ENCODE assay signal across 18 cellular contexts in genomic region chr11:76251223-76251575, GRCh38. TPM values are rescaled to one million over a fixed set of nuclear protein-coding genes. Genes with fewer than 3 reads are reported as not detected.
DNase-seq lines count a peak whose midpoint lies in the region; ATAC-seq and TF ChIP-seq lines count a peak whose summit lies in the region.
"Had no signal": no experiment of that assay in that cellular context is flagged by ENCODE, and none has a peak within 500 bp of the region (broad histone marks: within the 10 kb centered on the region; RNA-seq: fewer than 3 reads in every experiment).

No MANE protein-coding gene starts in this region.

- peaks cover 17% of the 10 kb centered on the region for H3K4me1 Mint-ChIP-seq in MCF 10A (ENCODE audit: insufficient read depth, unreplicated experiment)
- H3K4me1 Mint-ChIP-seq: IgD-negative memory B cell had no signal

- TF ChIP-seq EP300 in tibial nerve (IDR thresholded peaks at IDR 0.05), result no peak

- intact Hi-C loops in MCF 10A (cut with micrococcal nuclease) (no loop called here), mammary epithelial cell (cut with micrococcal nuclease) (no loop called here), aorta (cut with DNase I) (no loop called here), thyroid gland (cut with DNase I) (no loop called here)

- H3K4me3 ChIP-seq in mammary epithelial cell (replicated peaks in 1 of 3; ENCODE audit: insufficient read depth in 1 of 3, low read depth in 2 of 3, low read length in 3 of 3) (no peak overlapping the region), NB4 (ENCODE audit: low read depth, low read length) (no peak overlapping the region), aorta (ENCODE audit: low read length in 2 of 2) (no peak overlapping the region), thyroid gland (replicated peaks in 1 of 3) (no peak overlapping the region), tibial nerve (no peak overlapping the region)
- H3K4me3 ChIP-seq: BLaER1 had no signal

- no peak overlapping the region for H3K4me2 ChIP-seq in mammary epithelial cell (ENCODE audit: insufficient read depth, low read depth, low read length)
- H3K4me2 ChIP-seq: BLaER1 had no signal

- dilution Hi-C loops in mammary epithelial cell (cut with HindIII; ENCODE audit: low sequenced_read_pairs), result no loop called here

- H3K27ac ChIP-seq in mammary epithelial cell (ENCODE audit: insufficient read depth, low read depth, low read length) (no peak overlapping the region), aorta (ENCODE audit: low read depth in 1 of 2, low read length in 2 of 2) (no peak overlapping the region), thyroid gland (no peak overlapping the region), tibial nerve (no peak overlapping the region)
- H3K27ac ChIP-seq: BLaER1 had no signal

- H3K4me3 Mint-ChIP-seq in MCF 10A (ENCODE audit: unreplicated experiment), result no peak overlapping the region
- H3K4me3 Mint-ChIP-seq: IgD-negative memory B cell had no signal

- no peaks in the 10 kb centered on the region for H3K27me3 ChIP-seq in mammary epithelial cell (ENCODE audit: insufficient read depth, low read length)
- no peaks in the 10 kb centered on the region for H3K27me3 ChIP-seq in aorta (ENCODE audit: control insufficient read depth in 1 of 2, insufficient read depth in 2 of 2, low read length in 1 of 2)
- no peaks in the 10 kb centered on the region for H3K27me3 ChIP-seq in thyroid gland
- no peaks in the 10 kb centered on the region for H3K27me3 ChIP-seq in tibial nerve
- H3K27me3 ChIP-seq: BLaER1 had no signal

- H4K20me1 ChIP-seq in mammary epithelial cell (ENCODE audit: insufficient read depth, low read length), result no peaks in the 10 kb centered on the region
- H4K20me1 ChIP-seq: BLaER1 had no signal

- H3K4me1 ChIP-seq in mammary epithelial cell (ENCODE audit: insufficient read depth, low read length) (no peaks in the 10 kb centered on the region), aorta (ENCODE audit: control insufficient read depth in 1 of 2, insufficient read depth in 2 of 2, low read length in 2 of 2) (no peaks in the 10 kb centered on the region), thyroid gland (no peaks in the 10 kb centered on the region), tibial nerve (peaks cover 0 to 9% (median 0%) of the 10 kb centered on the region in 4 donors)

- H3K9me3 ChIP-seq in mammary epithelial cell (replicated peaks; ENCODE audit: insufficient read depth, low read length) (no peaks in the 10 kb centered on the region), aorta (ENCODE audit: control insufficient read depth, low read length) (no peaks in the 10 kb centered on the region), thyroid gland (no peaks in the 10 kb centered on the region), tibial nerve (peaks cover 0 to 15% (median 0%) of the 10 kb centered on the region in 4 donors)

- POLR2A ChIA-PET in MCF 10A (lab: Yijun Ruan, JAX), result interaction anchor here (0.5 to 2.3 kb wide), 5 partner anchors 14 to 386 kb away, joined by 3 to 6 read pairs (median 3); no protein-coding TSS in a partner anchor

- no peaks in the 10 kb centered on the region for H3K9me3 Mint-ChIP-seq in MCF 10A (ENCODE audit: unreplicated experiment)

- no peaks in the 10 kb centered on the region for H3K27me3 Mint-ChIP-seq in MCF 10A (ENCODE audit: insufficient read depth, unreplicated experiment)

- no CpG with 5 or more reads among the region's 3 CpGs for WGBS in mammary epithelial cell (ENCODE audit: low coverage, missing lambda C conversion rate)
- WGBS in aorta, 2 donors, result 43 to 63% methylated on average over 3 of the region's 3 CpGs
- WGBS in thyroid gland, 2 donors, result 83 to 100% methylated on average over 2 to 3 of the region's 3 CpGs
- 80 to 90% methylated on average over 2 to 3 of the region's 3 CpGs for WGBS in tibial nerve, 2 donors

- ATAC-seq in left lobe of liver, result peak; percentile 27
- ATAC-seq in aorta (ENCODE audit: low FRiP score), result peak; percentile 26

- H3K36me3 ChIP-seq in mammary epithelial cell (ENCODE audit: insufficient read depth, low read length) (no peaks in the 10 kb centered on the region), aorta (ENCODE audit: control insufficient read depth in 1 of 2, insufficient read depth in 2 of 2, low read length in 1 of 2) (no peaks in the 10 kb centered on the region), thyroid gland (no peaks in the 10 kb centered on the region), tibial nerve (no peaks in the 10 kb centered on the region)
- H3K36me3 ChIP-seq: BLaER1 had no signal

- in situ Hi-C loops in mammary epithelial cell (cut with MboI; ENCODE audit: low sequenced_read_pairs in 2 of 2), result no loop called here

- peak overlapping the region; percentile 44 for H3K27ac Mint-ChIP-seq in MCF 10A (ENCODE audit: low read depth, unreplicated experiment)
- H3K27ac Mint-ChIP-seq: IgD-negative memory B cell had no signal

- DNase-seq in MCF 10A (ENCODE audit: unreplicated experiment) (peak; percentile 30), mammary epithelial cell (no peak), NB4 (ENCODE audit: low read depth) (peak; percentile 47), left lobe of liver (ENCODE audit: low spot score) (no peak), aorta (no peak), thyroid gland (no peak), tibial nerve (ENCODE audit: low spot score in 2 of 2) (no peak)
- DNase-seq: DMS 273 treated with DMSO at 0.1 percent for 48 hours, GDM1, HCEC 1CT, NCI-H1048, NCI-H2227 treated with DMSO at 0.1 percent for 48 hours, NCI-H526, SHP77 treated with DMSO at 0.1 percent for 48 hours had no signal

- no peak overlapping the region for H3K9ac ChIP-seq in mammary epithelial cell (ENCODE audit: insufficient read depth, low read length)
- H3K9ac ChIP-seq: BLaER1 had no signal

- H2AFZ ChIP-seq in mammary epithelial cell (ENCODE audit: low read depth, low read length), result no peak overlapping the region

- BruUV-seq in MCF 10A (replicated peaks; lab: Mats Ljungman, UMichigan) (no TSS peak), mammary epithelial cell (replicated peaks; lab: Mats Ljungman, UMichigan) (no TSS peak)

- TF ChIP-seq POLR2A in NB4 (IDR thresholded peaks at IDR 0.05; ENCODE audit: extremely low read depth, insufficient read length) (no peak), thyroid gland (IDR thresholded peaks at IDR 0.05) (no peak), tibial nerve (IDR thresholded peaks at IDR 0.05) (no peak)

- CTCF ChIA-PET in MCF 10A (lab: Yijun Ruan, JAX), result interaction anchor here (0.7 to 1.7 kb wide), 2 partner anchors 43 to 1637 kb away, joined by 4 to 6 read pairs; no protein-coding TSS in a partner anchor
- CTCF ChIA-PET in mammary epithelial cell (lab: Charles Lee; ENCODE audit: low non-redundant PET), result interaction anchor here (0.5 kb wide), 1 partner anchor 15 kb away, joined by 5 read pairs; no protein-coding TSS in a partner anchor

- no peaks in the 10 kb centered on the region for H3K79me2 ChIP-seq in mammary epithelial cell (ENCODE audit: insufficient read depth, low read length)

- no peak for TF ChIP-seq CTCF in MCF 10A (IDR thresholded peaks at IDR 0.05; ENCODE audit: unreplicated experiment)
- no peak for TF ChIP-seq CTCF in mammary epithelial cell (conservative IDR thresholded peaks at IDR 0.05 in 1 of 2, IDR thresholded peaks at IDR 0.05 in 1 of 2; ENCODE audit: extremely low read depth in 1 of 2, insufficient read depth in 1 of 2, low read depth in 1 of 2, low read length in 2 of 2)
- TF ChIP-seq CTCF in NB4 (IDR thresholded peaks at IDR 0.05; ENCODE audit: low read depth, low read length), result no peak
- no peak for TF ChIP-seq CTCF in thyroid gland (IDR thresholded peaks at IDR 0.05)
- no peak for TF ChIP-seq CTCF in tibial nerve (IDR thresholded peaks at IDR 0.05)

- H3K36me3 Mint-ChIP-seq in MCF 10A (ENCODE audit: insufficient read depth, unreplicated experiment), result no peaks in the 10 kb centered on the region
- H3K36me3 Mint-ChIP-seq: IgD-negative memory B cell had no signal

RNA-seq across cellular contexts. Expression of gene WNT11, which starts 44.9 kb away (rescaled TPM):
- total RNA-seq in MCF 10A (2022), result not detected in 2 replicates
- total RNA-seq in mammary epithelial cell, result under 1 TPM in 1 of 2 donors, not detected in 1; 0.17 TPM
- polyA plus RNA-seq in mammary epithelial cell, result not detected
- not detected for polyA minus RNA-seq in mammary epithelial cell
- 3.4 TPM for total RNA-seq in left lobe of liver
- 10 to 100 TPM in 1 of 2 donors, 1 to 10 TPM in 1; 7.4 to 30.0 TPM for total RNA-seq in aorta
- under 1 TPM; 0.25 to 0.87 TPM for polyA plus RNA-seq in aorta
- total RNA-seq in thyroid gland, result 10 to 100 TPM in 3 of 4 donors, 1 to 10 TPM in 1; 7.3 to 31.5 (median 10.7) TPM
- 10 to 100 TPM; 14.2 to 65.7 (median 27.5) TPM for total RNA-seq in tibial nerve
- total RNA-seq: LHCN-M2, OCI-LY7 had no signal
- polyA plus RNA-seq: IgD-negative memory B cell had no signal

Comparison
In these comparisons a context has a peak if more than half of its experiments do, and no peak if none do; other contexts are left out.
1. DNase-seq: peak in MCF 10A (single experiment) and NB4 (single experiment); none in mammary epithelial cell (single experiment), left lobe of liver (single experiment), aorta (0 of 2), thyroid gland (0 of 2) and tibial nerve (0 of 2).